26 cellular contexts compared by ENCODE assay signal in the genomic region with DNA sequence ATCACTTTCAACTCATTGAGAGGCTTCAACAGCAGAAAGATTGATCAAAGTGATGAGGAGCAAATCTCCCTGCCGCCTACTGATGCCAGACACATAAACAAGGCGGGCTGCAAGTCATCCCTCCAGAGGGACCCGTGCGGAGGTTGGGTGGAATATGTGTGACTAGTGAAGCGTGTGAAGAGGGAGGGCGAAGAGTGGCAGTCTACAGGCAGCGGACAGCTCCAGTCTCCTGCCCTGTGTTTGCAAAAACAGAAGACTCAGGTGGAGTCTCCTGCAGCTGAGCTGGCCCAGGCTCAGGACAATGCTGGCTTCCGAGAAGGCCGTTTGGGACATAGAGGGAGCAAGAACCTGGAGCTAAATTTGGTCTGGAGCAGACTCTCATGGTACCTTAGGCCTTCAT.
"Had no signal": no experiment of that assay in that cellular context is flagged by ENCODE, and none has a peak within 500 bp of the region (broad histone marks: within the 10 kb centered on the region; RNA-seq: fewer than 3 reads in every experiment).

No MANE protein-coding gene starts in this region.

- H3K4me1 Mint-ChIP-seq: naive thymus-derived CD8-positive, alpha-beta T cell; stimulated activated effector memory CD8-positive, alpha-beta T cell treated with anti-CD3 and anti-CD28 coated beads, Interleukin-12 subunit alpha, Interleukin-12 subunit beta, amount 100 ng/mL, for 72 hours; stimulated activated naive B cell treated with anti-CD40 and anti-IgM and Interleukin-4, amounts not matched to agents 10 μg/mL and 1 μg/mL and 100 μg/mL, for 72 hours had no signal

- H3K27ac Mint-ChIP-seq: natural killer cell treated with Interleukin-12 subunit alpha and Interleukin-12 subunit beta and Interleukin-15 and Interleukin-18, amount 100 ng/mL, for 72 hours; nephron progenitor cell; neural progenitor cell; stimulated activated effector memory CD8-positive, alpha-beta T cell treated with anti-CD3 and anti-CD28 coated beads, Interleukin-12 subunit alpha, Interleukin-12 subunit beta, amount 100 ng/mL, for 72 hours; stimulated activated naive B cell treated with anti-CD40 and anti-IgM and Interleukin-4, amounts not matched to agents 10 μg/mL and 1 μg/mL and 100 μg/mL, for 72 hours; stimulated activated naive CD8-positive, alpha-beta T cell treated with anti-CD3 and anti-CD28 coated beads, Interleukin-15, Interleukin-2, amounts not matched to agents 100 ng/mL and 50 ng/mL, for 24 hours had no signal

- H3K36me3 Mint-ChIP-seq: naive thymus-derived CD8-positive, alpha-beta T cell; natural killer cell treated with Interleukin-12 subunit alpha and Interleukin-12 subunit beta and Interleukin-15 and Interleukin-18, amount 100 ng/mL, for 72 hours; neural progenitor cell; stimulated activated effector memory CD8-positive, alpha-beta T cell treated with anti-CD3 and anti-CD28 coated beads, Interleukin-12 subunit alpha, Interleukin-12 subunit beta, amount 100 ng/mL, for 72 hours; stimulated activated naive B cell treated with anti-CD40 and anti-IgM and Interleukin-4, amounts not matched to agents 10 μg/mL and 1 μg/mL and 100 μg/mL, for 72 hours had no signal

- H3K4me3 Mint-ChIP-seq: naive thymus-derived CD8-positive, alpha-beta T cell; natural killer cell treated with Interleukin-12 subunit alpha and Interleukin-12 subunit beta and Interleukin-15 and Interleukin-18, amount 100 ng/mL, for 72 hours; nephron progenitor cell; neural progenitor cell; stimulated activated effector memory CD8-positive, alpha-beta T cell treated with anti-CD3 and anti-CD28 coated beads, Interleukin-12 subunit alpha, Interleukin-12 subunit beta, amount 100 ng/mL, for 72 hours; stimulated activated naive B cell treated with anti-CD40 and anti-IgM and Interleukin-4, amounts not matched to agents 10 μg/mL and 1 μg/mL and 100 μg/mL, for 72 hours; stimulated activated naive CD8-positive, alpha-beta T cell treated with anti-CD3 and anti-CD28 coated beads, Interleukin-15, Interleukin-2, amounts not matched to agents 100 ng/mL and 50 ng/mL, for 24 hours had no signal

- DNase-seq: naive thymus-derived CD8-positive, alpha-beta T cell; nephron progenitor cell; pancreas; right cardiac atrium; right lobe of liver; sigmoid colon; small intestine; stimulated activated CD4-positive, alpha-beta T cell treated with anti-CD3 and anti-CD28 coated beads, Interleukin-15, amount 100 ng/mL, for 24 hours; stimulated activated CD4-positive, alpha-beta T cell treated with anti-CD3 and anti-CD28 coated beads, Interleukin-2, amount 100 ng/mL, for 24 hours; stimulated activated CD4-positive, alpha-beta T cell treated with anti-CD3 and anti-CD28 coated beads, Interleukin-2, amount 100 ng/mL, for 48 hours; stimulated activated CD4-positive, alpha-beta T cell treated with anti-CD3 and anti-CD28 coated beads, Interleukin-4, amount 100 ng/mL, for 24 hours; stimulated activated naive B cell treated with anti-CD40 and anti-IgM and Interleukin-4, amounts not matched to agents 10 μg/mL and 1 μg/mL and 100 μg/mL, for 72 hours; stimulated activated naive CD4-positive, alpha-beta T cell treated with Interleukin-2 at 50 U/mL for 16 hours; stomach; thyroid gland; trophoblast cell; upper lobe of left lung had no signal

- H2AFZ ChIP-seq: neural progenitor cell had no signal

- H3K4me3 ChIP-seq: neural progenitor cell, pancreas, prostate gland, right lobe of liver, sigmoid colon, stomach, thoracic aorta, thyroid gland, tibial nerve, upper lobe of left lung, vagina had no signal

- H3K9me3 ChIP-seq: pancreas, prostate gland, right lobe of liver, sigmoid colon, stomach, thoracic aorta, thyroid gland, tibial nerve, upper lobe of left lung, vagina had no signal

- H3K27me3 ChIP-seq: neural progenitor cell, pancreas, right lobe of liver, stomach, thyroid gland, tibial nerve, upper lobe of left lung, vagina had no signal

- H3K4me2 ChIP-seq: neural progenitor cell had no signal

- FAIRE-seq: pancreas, small intestine, urothelium cell line had no signal

- H3K27ac ChIP-seq: neural progenitor cell, pancreas, prostate gland, right lobe of liver, sigmoid colon, stomach, thoracic aorta, thyroid gland, tibial nerve, upper lobe of left lung, vagina had no signal

- H3K9me3 Mint-ChIP-seq: nephron progenitor cell; neural progenitor cell; stimulated activated naive B cell treated with anti-CD40 and anti-IgM and Interleukin-4, amounts not matched to agents 10 μg/mL and 1 μg/mL and 100 μg/mL, for 72 hours; stimulated activated naive CD8-positive, alpha-beta T cell treated with anti-CD3 and anti-CD28 coated beads, Interleukin-15, Interleukin-2, amounts not matched to agents 100 ng/mL and 50 ng/mL, for 24 hours had no signal

- ATAC-seq: naive thymus-derived CD8-positive, alpha-beta T cell; natural killer cell treated with Interleukin-12 subunit alpha and Interleukin-12 subunit beta and Interleukin-15 and Interleukin-18, amount 100 ng/mL, for 72 hours; pancreas; right cardiac atrium; stimulated activated effector memory CD8-positive, alpha-beta T cell treated with anti-CD3 and anti-CD28 coated beads, Interleukin-12 subunit alpha, Interleukin-12 subunit beta, amount 100 ng/mL, for 72 hours; stimulated activated naive B cell treated with anti-CD40 and anti-IgM and Interleukin-4, amounts not matched to agents 10 μg/mL and 1 μg/mL and 100 μg/mL, for 72 hours had no signal

- H3K9ac ChIP-seq: neural progenitor cell had no signal

- H3K27me3 Mint-ChIP-seq: stimulated activated naive B cell treated with anti-CD40 and anti-IgM and Interleukin-4, amounts not matched to agents 10 μg/mL and 1 μg/mL and 100 μg/mL, for 72 hours; stimulated activated naive CD8-positive, alpha-beta T cell treated with anti-CD3 and anti-CD28 coated beads, Interleukin-15, Interleukin-2, amounts not matched to agents 100 ng/mL and 50 ng/mL, for 24 hours had no signal

- H3K36me3 ChIP-seq: neural progenitor cell, pancreas, prostate gland, right lobe of liver, sigmoid colon, stomach, thoracic aorta, thyroid gland, tibial nerve, upper lobe of left lung, vagina had no signal

- H3K4me1 ChIP-seq: pancreas, prostate gland, right lobe of liver, sigmoid colon, stomach, thyroid gland, tibial nerve, upper lobe of left lung, vagina had no signal
